1 cellular context compared by ENCODE assay signal in genomic region chr3:134473868-134474546, GRCh38.
A peak's percentile ranks its signal among the peaks of the same experiment; 100 is the strongest.
TF ChIP-seq lines count a peak whose summit lies in the region.

No MANE protein-coding gene starts in this region.

TF ChIP-seq in K562, 482 proteins besides CTCF, POLR2A, EP300 and RAD21 (continued from another document):
- TF ChIP-seq, protein P1, sequence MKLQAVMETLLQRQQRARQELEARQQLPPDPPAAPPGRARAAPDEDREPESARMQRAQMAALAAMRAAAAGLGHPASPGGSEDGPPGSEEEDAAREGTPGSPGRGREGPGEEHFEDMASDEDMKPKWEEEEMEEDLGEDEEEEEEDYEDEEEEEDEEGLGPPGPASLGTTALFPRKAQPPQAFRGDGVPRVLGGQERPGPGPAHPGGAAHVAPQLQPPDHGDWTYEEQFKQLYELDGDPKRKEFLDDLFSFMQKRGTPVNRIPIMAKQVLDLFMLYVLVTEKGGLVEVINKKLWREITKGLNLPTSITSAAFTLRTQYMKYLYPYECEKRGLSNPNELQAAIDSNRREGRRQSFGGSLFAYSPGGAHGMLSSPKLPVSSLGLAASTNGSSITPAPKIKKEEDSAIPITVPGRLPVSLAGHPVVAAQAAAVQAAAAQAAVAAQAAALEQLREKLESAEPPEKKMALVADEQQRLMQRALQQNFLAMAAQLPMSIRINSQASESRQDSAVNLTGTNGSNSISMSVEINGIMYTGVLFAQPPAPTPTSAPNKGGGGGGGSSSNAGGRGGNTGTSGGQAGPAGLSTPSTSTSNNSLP (IDR thresholded peaks at IDR 0.05; ENCODE audit: borderline replicate concordance, low read depth, low read length): 0 out of 2 replicates have a peak, but pooled peaks have one; percentile 42
- no peak for TF ChIP-seq ZC3H4 (CRISPR knock-in tag; IDR thresholded peaks at IDR 0.05; ENCODE audit: borderline replicate concordance)
TF ChIP-seq in K562: peak in this region for 2.
